ENCODE assay signal across 30 cellular contexts in genomic region chr19:5995606-5996005, GRCh38.
"Had no signal": no experiment of that assay in that cellular context is flagged by ENCODE, and none has a peak within 500 bp of the region (broad histone marks: within the 10 kb centered on the region; RNA-seq: fewer than 3 reads in every experiment).

No MANE protein-coding gene starts in this region.

- H3K27me3 ChIP-seq: adrenal gland, body of pancreas, brain microvascular endothelial cell, breast epithelium had no signal

- DNase-seq: activated B cell treated with CpG ODN at 0.5 μM for 24 hours; activated CD4-positive, alpha-beta memory T cell treated with anti-CD3 and anti-CD28 coated beads for 36 hours; activated CD4-positive, alpha-beta T cell treated with anti-CD3 and anti-CD28 coated beads, Interleukin-2, amount 10 ng/mL, durations not matched to agents 24 days and 14 days; activated CD4-positive, alpha-beta T cell treated with anti-CD3 and anti-CD28 coated beads, Interleukin-2, amount 50 U/mL, for 1 hour; activated CD4-positive, CD25-positive, alpha-beta regulatory T cell treated with anti-CD3 and anti-CD28 coated beads, Interleukin-2, amount 50 U/mL, for 72 hours; activated CD8-positive, alpha-beta memory T cell treated with anti-CD3 and anti-CD28 coated beads, Interleukin-2, amount 50 U/mL, for 4 hours; activated CD8-positive, alpha-beta T cell treated with anti-CD3 and anti-CD28 coated beads for 36 hours; activated effector memory CD4-positive, alpha-beta T cell treated with anti-CD3 and anti-CD28 coated beads, Interleukin-2, amount 50 U/mL, for 16 hours; activated gamma-delta T cell treated with Interleukin-2 at 50 U/mL for 16 hours; activated naive CD4-positive, alpha-beta T cell; activated naive CD4-positive, alpha-beta T cell treated with anti-CD3 and anti-CD28 coated beads for 36 hours; activated naive CD4-positive, alpha-beta T cell treated with anti-CD3 and anti-CD28 coated beads, Interleukin-2, amount 50 U/mL, for 16 hours; activated naive CD8-positive, alpha-beta T cell treated with anti-CD3 and anti-CD28 coated beads for 36 hours; activated T-cell treated with anti-CD3 and anti-CD28 coated beads for 4 hours; activated T-cell treated with anti-CD3 and anti-CD28 coated beads, Interleukin-2, amount 50 U/mL, for 1 hour; activated T-cell treated with anti-CD3 and anti-CD28 coated beads, Interleukin-2, amount 50 U/mL, for 4 hours; activated T-cell treated with anti-CD3 and anti-CD28 coated beads, Interleukin-2, amount 50 U/mL, for 72 hours; adrenal gland; amniotic stem cell; aorta; body of pancreas; brain microvascular endothelial cell; central memory CD4-positive, alpha-beta T cell; T-helper 2 cell; T-helper 9 cell had no signal

- H3K27ac ChIP-seq: adrenal gland, body of pancreas, brain microvascular endothelial cell, breast epithelium had no signal

- H3K4me3 ChIP-seq: adrenal gland, body of pancreas, breast epithelium had no signal

- H3K4me1 ChIP-seq: body of pancreas had no signal

- H3K36me3 ChIP-seq: adrenal gland, brain microvascular endothelial cell, breast epithelium had no signal

- ATAC-seq: activated CD8-positive, alpha-beta T cell treated with anti-CD3 and anti-CD28 coated beads for 36 hours; activated naive CD4-positive, alpha-beta T cell treated with anti-CD3 and anti-CD28 coated beads, Interleukin-2, amount 50 U/mL, for 72 hours; activated T-cell treated with anti-CD3 and anti-CD28 coated beads, Interleukin-2, amount 50 U/mL, for 4 hours; activated T-cell treated with anti-CD3 and anti-CD28 coated beads, Interleukin-2, amount 50 U/mL, for 72 hours; activated T-helper 17 cell treated with anti-CD3 and anti-CD28 coated beads, Interleukin-2, amount 50 U/mL, for 72 hours; body of pancreas had no signal

- H3K9me3 ChIP-seq: adrenal gland, body of pancreas, breast epithelium had no signal

- FAIRE-seq: astrocyte, TTC549 had no signal
